Comparison of ENCODE assay signal across 6 cellular contexts in the genomic region with DNA sequence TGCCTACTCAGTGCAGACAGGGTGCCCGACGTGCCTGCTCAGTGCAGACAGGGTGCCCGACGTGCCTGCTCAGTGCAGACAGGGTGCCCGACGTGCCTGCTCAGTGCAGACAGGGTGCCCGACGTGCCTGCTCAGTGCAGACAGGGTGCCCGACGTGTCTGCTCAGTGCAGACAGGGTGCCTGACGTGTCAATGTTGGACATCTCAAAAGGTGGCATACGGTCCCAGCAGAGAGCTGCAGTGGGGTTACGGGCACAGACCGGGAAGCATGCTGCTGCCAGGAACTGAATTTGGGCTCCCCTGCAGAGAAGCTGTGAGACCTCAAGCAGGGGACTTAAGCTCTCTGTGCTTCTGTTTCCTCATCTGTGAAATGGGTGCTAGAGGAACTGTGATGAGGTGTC.
DNase-seq lines count a peak whose midpoint lies in the region; ATAC-seq, FAIRE-seq and TF ChIP-seq lines count a peak whose summit lies in the region.
"Not testable (repeated sequence)": the region's sequence is repeated elsewhere in the genome, so short reads cannot be mapped to it uniquely, and the experiment has no call there.

No MANE protein-coding gene starts in this region.

- not testable (repeated sequence) for TF ChIP-seq EP300 in K562 (IDR thresholded peaks at IDR 0.05; ENCODE audit: low read length)

- not testable (repeated sequence) for H3K4me2 ChIP-seq in GM23248 (ENCODE audit: unreplicated experiment); K562 (ENCODE audit: insufficient read depth, low read length); neural progenitor cell
- H3K4me2 ChIP-seq in PC-3 (ENCODE audit: low read length) (peak overlapping the region; percentile 5; the same call in 1 of the 2 replicates), keratinocyte (ENCODE audit: control insufficient read depth, extremely low read depth, insufficient read depth, low read depth, low read length) (peak overlapping the region; percentile 72)

- H3K36me3 Mint-ChIP-seq in neural progenitor cell: not testable (repeated sequence)

- peaks cover 16% of the 10 kb centered on the region for H3K4me1 Mint-ChIP-seq in neural progenitor cell

- H2AFZ ChIP-seq in GM23248; PC-3 (ENCODE audit: low read length); K562 (ENCODE audit: low read depth, low read length); keratinocyte (ENCODE audit: control insufficient read depth, low read length); neural progenitor cell (replicated peaks): not testable (repeated sequence)

- not testable (repeated sequence) for FAIRE-seq in K562 (lab: Jason Lieb, UNC)
- peak; percentile 52 for FAIRE-seq in keratinocyte (lab: Jason Lieb, UNC)

- TSS peak; percentile 77 for BruUV-seq in PC-3 (replicated peaks; lab: Mats Ljungman, UMichigan)
- BruUV-seq in K562 (replicated peaks; lab: Mats Ljungman, UMichigan): not testable (repeated sequence)

- H3K27ac ChIP-seq in GM23248: peak overlapping the region; percentile 71
- H3K27ac ChIP-seq in PC-3 (ENCODE audit: low read length): peak overlapping the region; percentile 90
- peak overlapping the region; percentile 99 for H3K27ac ChIP-seq in RWPE2 (ENCODE audit: poor library complexity, severe bottlenecking)
- not testable (repeated sequence) for H3K27ac ChIP-seq in K562 (ENCODE audit: extremely low read depth, low read depth, low read length); neural progenitor cell
- H3K27ac ChIP-seq in keratinocyte (ENCODE audit: control insufficient read depth, insufficient read depth, low read length): peak overlapping the region; percentile 93

- peak overlapping the region; percentile 55 for H3K4me3 Mint-ChIP-seq in neural progenitor cell

- H3K9me2 ChIP-seq in GM23248 (ENCODE audit: insufficient read depth); PC-3 (replicated peaks; ENCODE audit: low read length): not testable (repeated sequence)

- H3K27me3 Mint-ChIP-seq in neural progenitor cell (ENCODE audit: insufficient read depth, low read depth): not testable (repeated sequence)

- intact Hi-C loops in PC-3 (cut with micrococcal nuclease): loop anchor here (1.0 to 2.0 kb wide), 3 partner anchors 24 to 167 kb away; no protein-coding TSS in a partner anchor
- intact Hi-C loops in K562 (cut with micrococcal nuclease): not testable (repeated sequence)

- POLR2A ChIA-PET in PC-3 (lab: Charles Lee; ENCODE audit: unreplicated experiment): interaction anchor here (0.5 to 2.6 kb wide), 12 partner anchors 16 to 526 kb away, joined by 3 to 141 read pairs (median 6); a partner anchor contains a TSS
- POLR2A ChIA-PET in K562 (lab: Yijun Ruan, JAX): interaction anchor here (0.5 to 1.0 kb wide), 2 partner anchors 18 to 145 kb away, joined by 3 read pairs; no protein-coding TSS in a partner anchor

- H3K4me1 ChIP-seq in GM23248 (ENCODE audit: insufficient read depth) (peaks cover 31% of the 10 kb centered on the region), PC-3 (ENCODE audit: insufficient read depth, low read length) (peaks cover 35% of the 10 kb centered on the region), RWPE2 (ENCODE audit: insufficient read depth, poor library complexity, severe bottlenecking) (peaks cover 29% of the 10 kb centered on the region), K562 (replicated peaks in 1 of 2; ENCODE audit: control insufficient read depth in 2 of 2, insufficient read depth in 2 of 2, low read length in 2 of 2) (peaks cover 0 to 16% of the 10 kb centered on the region in 2 experiments; a peak in 2 of 5 replicates), keratinocyte (ENCODE audit: control insufficient read depth, extremely low read depth, insufficient read depth, low read length) (peaks cover 34% of the 10 kb centered on the region), neural progenitor cell (peaks cover 13% of the 10 kb centered on the region)

- not testable (repeated sequence) for TF ChIP-seq RAD21 in K562 (CRISPR knock-in tag; conservative IDR thresholded peaks at IDR 0.05 in 1 of 2, IDR thresholded peaks at IDR 0.05 in 1 of 2)

- 91 to 97% methylated on average over 10 to 14 of the region's 14 CpGs for WGBS in GM23248 (ENCODE audit: low coverage in 1 of 2, low lambda C conversion rate in 2 of 2, missing lambda C conversion rate in 2 of 2), 2 experiments
- WGBS in K562 (ENCODE audit: insufficient coverage, low coverage, missing lambda C conversion rate): 1% methylated on average over 10 of the region's 14 CpGs

- ATAC-seq in PC-3; RWPE2 (ENCODE audit: low read depth); K562: not testable (repeated sequence)

- not testable (repeated sequence) for H3K9me3 Mint-ChIP-seq in neural progenitor cell

- CTCF ChIA-PET in PC-3 (lab: Charles Lee): interaction anchor here (0.6 to 2.5 kb wide), 5 partner anchors 24 to 168 kb away, joined by 3 to 25 read pairs (median 14); no protein-coding TSS in a partner anchor
- CTCF ChIA-PET in K562 (lab: Yijun Ruan, JAX; ENCODE audit: low intra/inter-chr PET ratio): not testable (repeated sequence)

- H3K4me3 ChIP-seq in GM23248; PC-3 (ENCODE audit: low read length); RWPE2 (ENCODE audit: severe bottlenecking); K562; keratinocyte (ENCODE audit: control insufficient read depth in 2 of 3, extremely low read depth in 1 of 3, insufficient read depth in 2 of 3, low read depth in 1 of 3, low read length in 3 of 3); neural progenitor cell: not testable (repeated sequence)

- dilution Hi-C loops in keratinocyte (cut with MboI; ENCODE audit: extremely low pct_ligation_motif_present, low sequenced_read_pairs): not testable (repeated sequence)

- H3K27ac Mint-ChIP-seq in neural progenitor cell: not testable (repeated sequence)

- not testable (repeated sequence) for H3K27me3 ChIP-seq in GM23248 (replicated peaks; ENCODE audit: insufficient read depth); PC-3 (ENCODE audit: low read length); RWPE2 (ENCODE audit: insufficient read depth, poor library complexity, severe bottlenecking); keratinocyte (ENCODE audit: control insufficient read depth, extremely low read depth, insufficient read depth, low read length); neural progenitor cell
- peaks cover 36 to 68% of the 10 kb centered on the region in 2 experiments for H3K27me3 ChIP-seq in K562 (ENCODE audit: control insufficient read depth in 2 of 2, insufficient read depth in 2 of 2, low read length in 2 of 2)

- peaks cover 14% of the 10 kb centered on the region for H3F3A ChIP-seq in GM23248 (ENCODE audit: insufficient read depth)
- not testable (repeated sequence) for H3F3A ChIP-seq in PC-3 (ENCODE audit: low read length, unreplicated experiment); neural progenitor cell (ENCODE audit: low read depth)

- not testable (repeated sequence) for TF ChIP-seq POLR2A in K562 (conservative IDR thresholded peaks at IDR 0.05)

- not testable (repeated sequence) for H3K9me3 ChIP-seq in GM23248 (ENCODE audit: low read depth); PC-3 (ENCODE audit: low read length); RWPE2 (ENCODE audit: severe bottlenecking); K562 (replicated peaks; ENCODE audit: control insufficient read depth, insufficient read depth, low read depth, low read length); keratinocyte (ENCODE audit: control insufficient read depth, low read depth, low read length); neural progenitor cell (ENCODE audit: low read depth)

- not testable (repeated sequence) for H3K36me3 ChIP-seq in GM23248 (ENCODE audit: low read depth); PC-3 (ENCODE audit: low read depth, low read length); RWPE2 (ENCODE audit: low read depth); K562 (ENCODE audit: control insufficient read depth, insufficient read depth, low read length); keratinocyte (ENCODE audit: control insufficient read depth in 2 of 2, extremely low read depth in 1 of 2, insufficient read depth in 2 of 2, low read length in 2 of 2); neural progenitor cell

- DNase-seq in GM23248; PC-3; RWPE2 (ENCODE audit: low spot score); K562 (ENCODE audit: extremely low read depth in 1 of 4, low spot score in 3 of 4); keratinocyte (ENCODE audit: low read depth, low spot score); neural progenitor cell (ENCODE audit: low spot score): not testable (repeated sequence)

- not testable (repeated sequence) for H3K9me1 ChIP-seq in K562 (ENCODE audit: control insufficient read depth, insufficient read depth, low read length); keratinocyte (ENCODE audit: control insufficient read depth, extremely low read depth, insufficient read depth, low read length)

- not testable (repeated sequence) for H4K20me1 ChIP-seq in GM23248 (ENCODE audit: insufficient read depth); PC-3 (ENCODE audit: low read length); K562 (replicated peaks; ENCODE audit: control insufficient read depth, insufficient read depth, low read length); keratinocyte (ENCODE audit: control insufficient read depth, extremely low read depth, insufficient read depth, low read length); neural progenitor cell (ENCODE audit: low read depth)

- in situ Hi-C loops in GM23248 (cut with MboI): not testable (repeated sequence)
- in situ Hi-C loops in K562 (cut with MboI): loop anchor here (10.0 kb wide), 1 partner anchor 251 kb away; no protein-coding TSS in a partner anchor

- H3K79me2 ChIP-seq in GM23248 (ENCODE audit: insufficient read depth); PC-3 (ENCODE audit: low read length); K562 (ENCODE audit: control insufficient read depth, insufficient read depth, low read length); keratinocyte (ENCODE audit: control insufficient read depth, insufficient read depth, low read length); neural progenitor cell (ENCODE audit: low read depth): not testable (repeated sequence)

- H3K9ac ChIP-seq in GM23248 (peak overlapping the region; percentile 57), PC-3 (ENCODE audit: low read length) (peak overlapping the region; percentile 25; the same call in 1 of the 2 replicates), keratinocyte (ENCODE audit: control insufficient read depth, extremely low read depth, insufficient read depth, low read length) (peak overlapping the region; percentile 81)
- not testable (repeated sequence) for H3K9ac ChIP-seq in K562 (ENCODE audit: insufficient read depth in 1 of 2, low read depth in 2 of 2, low read length in 2 of 2); neural progenitor cell

- not testable (repeated sequence) for TF ChIP-seq CTCF in PC-3 (conservative IDR thresholded peaks at IDR 0.05; ENCODE audit: low read depth, low read length); RWPE2 (IDR thresholded peaks at IDR 0.05; ENCODE audit: poor library complexity, severe bottlenecking); K562 (IDR thresholded peaks at IDR 0.05 in 2 of 3, conservative IDR thresholded peaks at IDR 0.05 in 1 of 3; ENCODE audit: insufficient read depth in 2 of 3, low read depth in 1 of 3, low read length in 3 of 3); keratinocyte (optimal IDR thresholded peaks at IDR 0.05 in 1 of 3, IDR thresholded peaks at IDR 0.05 in 1 of 3, conservative IDR thresholded peaks at IDR 0.05 in 1 of 3; ENCODE audit: extremely low read depth in 1 of 3, insufficient read depth in 2 of 3, low read length in 3 of 3); neural progenitor cell (IDR thresholded peaks at IDR 0.05)
